In the genomic region with DNA sequence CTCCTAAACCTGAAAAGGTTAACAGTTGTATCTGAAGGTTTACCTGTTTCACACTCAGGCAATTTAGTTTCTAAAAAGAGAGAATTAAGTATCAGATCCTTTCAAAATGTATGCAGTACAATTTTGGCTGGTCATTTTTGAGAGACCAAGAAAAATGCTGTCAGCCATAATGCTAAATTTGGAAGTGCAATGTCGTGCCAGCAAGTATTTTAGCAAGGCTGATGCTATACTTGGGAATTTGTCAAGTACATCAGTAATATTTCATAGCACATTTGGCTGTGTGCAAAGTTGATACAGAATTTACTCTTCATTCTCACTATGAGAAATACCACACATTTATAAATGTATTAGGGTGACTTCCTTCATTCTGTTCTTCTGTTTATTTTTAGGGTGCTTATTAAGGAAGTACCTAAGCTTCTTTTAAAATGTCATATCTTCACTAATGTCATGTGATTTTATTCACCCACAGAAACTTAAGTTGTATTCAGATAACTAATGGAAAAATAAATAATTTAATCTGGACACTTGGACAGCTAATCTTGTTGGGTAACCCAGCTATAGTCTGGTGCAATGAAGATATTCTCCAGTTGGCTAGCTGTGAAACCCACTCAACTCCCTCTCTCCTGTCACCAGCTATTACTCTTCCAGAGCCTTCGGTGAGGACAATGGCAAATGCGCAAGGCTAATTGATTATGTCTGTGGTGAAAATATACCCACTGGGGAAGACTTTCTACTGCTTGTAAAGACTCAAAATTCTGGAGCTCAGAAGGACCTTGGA, we compare ENCODE assay signal across 26 cellular contexts.
"Had no signal": no experiment of that assay in that cellular context is flagged by ENCODE, and none has a peak within 500 bp of the region (broad histone marks: within the 10 kb centered on the region; RNA-seq: fewer than 3 reads in every experiment).

No MANE protein-coding gene starts in this region.

- H3K4me1 Mint-ChIP-seq: activated naive CD8-positive, alpha-beta T cell treated with anti-CD3 and anti-CD28 coated beads, Interleukin-2, amount 10 ng/mL, durations not matched to agents 7 days and 5 days; T-helper 17 cell had no signal

- H3K27ac ChIP-seq: adrenal gland had no signal

- H3K36me3 ChIP-seq: adrenal gland, MG63 had no signal

- H3K27me3 ChIP-seq: adrenal gland, MG63 had no signal

- DNase-seq: activated CD4-positive, alpha-beta T cell treated with anti-CD3 and anti-CD28 coated beads for 48 hours; activated CD4-positive, alpha-beta T cell treated with anti-CD3 and anti-CD28 coated beads, Interleukin-2, amount 50 U/mL, for 4 hours; activated CD4-positive, CD25-positive, alpha-beta regulatory T cell treated with anti-CD3 and anti-CD28 coated beads, Interleukin-2, amount 50 U/mL, for 72 hours; activated CD8-positive, alpha-beta memory T cell treated with anti-CD3 and anti-CD28 coated beads, Interleukin-2, amount 50 U/mL, for 48 hours; activated CD8-positive, alpha-beta T cell treated with anti-CD3 and anti-CD28 coated beads, Interleukin-2, amount 10 ng/mL, durations not matched to agents 7 days and 5 days; activated naive CD4-positive, alpha-beta T cell treated with anti-CD3 and anti-CD28 coated beads, Interleukin-2, amount 50 U/mL, for 16 hours; activated naive CD8-positive, alpha-beta T cell treated with anti-CD3 and anti-CD28 coated beads, Interleukin-2, amount 10 ng/mL, durations not matched to agents 7 days and 5 days; activated T-cell treated with anti-CD3 and anti-CD28 coated beads, Interleukin-2, amount 50 U/mL, for 1 hour; adrenal gland; anterior cingulate cortex; MG63; MV-4-11; NCI-H1105; NCI-H1436; NCI-H1694 treated with DMSO at 0.1 percent for 48 hours; NCI-H2081; NCI-H510A treated with DMSO at 0.1 percent for 48 hours; NCI-H69; NK-92 treated with Interleukin-12 subunit alpha and Interleukin-12 subunit beta, amount 100 ng/mL, for 24 hours; OCI-M1; RPMI8226; SHP77 treated with DMSO at 0.1 percent for 48 hours; T-helper 17 cell; T-helper 9 cell had no signal

- ATAC-seq: activated CD8-positive, alpha-beta T cell treated with anti-CD3 and anti-CD28 coated beads, Interleukin-2, amount 10 ng/mL, durations not matched to agents 7 days and 5 days; Panc1; T-helper 17 cell; WTC11 had no signal

- H3K4me3 Mint-ChIP-seq: activated CD8-positive, alpha-beta T cell treated with anti-CD3 and anti-CD28 coated beads, Interleukin-2, amount 10 ng/mL, durations not matched to agents 7 days and 5 days; activated naive CD8-positive, alpha-beta T cell treated with anti-CD3 and anti-CD28 coated beads, Interleukin-2, amount 10 ng/mL, durations not matched to agents 7 days and 5 days; T-helper 17 cell; WTC11 had no signal

- H3K36me3 Mint-ChIP-seq: activated naive CD8-positive, alpha-beta T cell treated with anti-CD3 and anti-CD28 coated beads, Interleukin-2, amount 10 ng/mL, durations not matched to agents 7 days and 5 days; WTC11 had no signal

- H3K9me3 ChIP-seq: adrenal gland, MG63 had no signal

- H3K4me3 ChIP-seq: adrenal gland, MG63 had no signal

- H3K4me1 ChIP-seq: adrenal gland had no signal

- H3K27me3 Mint-ChIP-seq: activated naive CD8-positive, alpha-beta T cell treated with anti-CD3 and anti-CD28 coated beads, Interleukin-2, amount 10 ng/mL, durations not matched to agents 7 days and 5 days; T-helper 17 cell had no signal

- H3K27ac Mint-ChIP-seq: activated CD8-positive, alpha-beta T cell treated with anti-CD3 and anti-CD28 coated beads, Interleukin-2, amount 10 ng/mL, durations not matched to agents 7 days and 5 days; activated naive CD8-positive, alpha-beta T cell treated with anti-CD3 and anti-CD28 coated beads, Interleukin-2, amount 10 ng/mL, durations not matched to agents 7 days and 5 days; T-helper 17 cell; WTC11 had no signal

- H3K9me3 Mint-ChIP-seq: activated naive CD8-positive, alpha-beta T cell treated with anti-CD3 and anti-CD28 coated beads, Interleukin-2, amount 10 ng/mL, durations not matched to agents 7 days and 5 days had no signal
